Comparison of ENCODE assay signal across 1 cellular context in genomic region chr18:395481-396250, GRCh38.
TF ChIP-seq lines count a peak whose summit lies in the region.

No MANE protein-coding gene starts in this region.

TF ChIP-seq in HEK293, 187 proteins besides CTCF, POLR2A, EP300 and RAD21 (continued from another document and continues in another):
- TF ChIP-seq, protein P1, sequence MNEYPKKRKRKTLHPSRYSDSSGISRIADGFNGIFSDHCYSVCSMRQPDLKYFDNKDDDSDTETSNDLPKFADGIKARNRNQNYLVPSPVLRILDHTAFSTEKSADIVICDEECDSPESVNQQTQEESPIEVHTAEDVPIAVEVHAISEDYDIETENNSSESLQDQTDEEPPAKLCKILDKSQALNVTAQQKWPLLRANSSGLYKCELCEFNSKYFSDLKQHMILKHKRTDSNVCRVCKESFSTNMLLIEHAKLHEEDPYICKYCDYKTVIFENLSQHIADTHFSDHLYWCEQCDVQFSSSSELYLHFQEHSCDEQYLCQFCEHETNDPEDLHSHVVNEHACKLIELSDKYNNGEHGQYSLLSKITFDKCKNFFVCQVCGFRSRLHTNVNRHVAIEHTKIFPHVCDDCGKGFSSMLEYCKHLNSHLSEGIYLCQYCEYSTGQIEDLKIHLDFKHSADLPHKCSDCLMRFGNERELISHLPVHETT (tag by site-specific recombination; IDR thresholded peaks at IDR 0.05): peak; percentile 84
- TF ChIP-seq ZNF623 (tag by site-specific recombination; IDR thresholded peaks at IDR 0.05) (no peak), ZNF24 (tag by site-specific recombination; IDR thresholded peaks at IDR 0.05) (peak; percentile 90), ZBTB48 (tag by site-specific recombination; IDR thresholded peaks at IDR 0.05) (no peak), ZNF558 (tag by site-specific recombination; IDR thresholded peaks at IDR 0.05) (no peak), ZNF521 (tag by site-specific recombination; IDR thresholded peaks at IDR 0.05) (no peak), RBAK (tag by site-specific recombination; IDR thresholded peaks at IDR 0.05) (no peak), ZSCAN5A (tag by site-specific recombination; IDR thresholded peaks at IDR 0.05) (no peak), PRDM6 (tag by site-specific recombination; IDR thresholded peaks at IDR 0.05) (peak; percentile 84), ZNF311 (tag by site-specific recombination; IDR thresholded peaks at IDR 0.05; ENCODE audit: borderline replicate concordance) (no peak), TSHZ1 (tag by site-specific recombination; IDR thresholded peaks at IDR 0.05; ENCODE audit: borderline replicate concordance) (peak; percentile 99), PRDM10 (tag by site-specific recombination; IDR thresholded peaks at IDR 0.05) (peak; percentile 93), ZBTB11 (tag by site-specific recombination; conservative IDR thresholded peaks at IDR 0.05; ENCODE audit: low read depth) (peak; percentile 52), ELK4 (IDR thresholded peaks at IDR 0.05; ENCODE audit: borderline replicate concordance, low read depth, low read length) (no peak), ZFP69B (tag by site-specific recombination; IDR thresholded peaks at IDR 0.05) (peak; percentile 95), ZBTB20 (tag by site-specific recombination; IDR thresholded peaks at IDR 0.05) (no peak), ZNF146 (tag by site-specific recombination; IDR thresholded peaks at IDR 0.05) (no peak), OVOL3 (tag by site-specific recombination; IDR thresholded peaks at IDR 0.05) (peak; percentile 94), ZEB2 (tag by site-specific recombination; IDR thresholded peaks at IDR 0.05) (peak; percentile 95), ZNF292 (tag by site-specific recombination; IDR thresholded peaks at IDR 0.05; ENCODE audit: borderline replicate concordance, low read depth) (no peak), ZNF626 (tag by site-specific recombination; IDR thresholded peaks at IDR 0.05) (no peak), ZBTB21 (tag by site-specific recombination; IDR thresholded peaks at IDR 0.05) (no peak), EGR2 (tag by site-specific recombination; IDR thresholded peaks at IDR 0.05; ENCODE audit: low read depth) (no peak), ZNF23 (tag by site-specific recombination; IDR thresholded peaks at IDR 0.05; ENCODE audit: borderline replicate concordance) (no peak), ZIC2 (tag by site-specific recombination; IDR thresholded peaks at IDR 0.05) (peak; percentile 97), ZNF449 (tag by site-specific recombination; IDR thresholded peaks at IDR 0.05) (no peak), ZNF530 (tag by site-specific recombination; IDR thresholded peaks at IDR 0.05; ENCODE audit: low read depth) (no peak), ZNF341 (tag by site-specific recombination; IDR thresholded peaks at IDR 0.05; ENCODE audit: low read depth) (0 out of 2 replicates have a peak, but pooled peaks have one; percentile 13), TRIM28 (IDR thresholded peaks at IDR 0.05; ENCODE audit: borderline replicate concordance, low read length) (peak; percentile 62; the same call in 1 of the 2 replicates), ZNF155 (tag by site-specific recombination; IDR thresholded peaks at IDR 0.05) (no peak), ZNF112 (tag by site-specific recombination; IDR thresholded peaks at IDR 0.05) (no peak)
- TF ChIP-seq, protein P2, sequence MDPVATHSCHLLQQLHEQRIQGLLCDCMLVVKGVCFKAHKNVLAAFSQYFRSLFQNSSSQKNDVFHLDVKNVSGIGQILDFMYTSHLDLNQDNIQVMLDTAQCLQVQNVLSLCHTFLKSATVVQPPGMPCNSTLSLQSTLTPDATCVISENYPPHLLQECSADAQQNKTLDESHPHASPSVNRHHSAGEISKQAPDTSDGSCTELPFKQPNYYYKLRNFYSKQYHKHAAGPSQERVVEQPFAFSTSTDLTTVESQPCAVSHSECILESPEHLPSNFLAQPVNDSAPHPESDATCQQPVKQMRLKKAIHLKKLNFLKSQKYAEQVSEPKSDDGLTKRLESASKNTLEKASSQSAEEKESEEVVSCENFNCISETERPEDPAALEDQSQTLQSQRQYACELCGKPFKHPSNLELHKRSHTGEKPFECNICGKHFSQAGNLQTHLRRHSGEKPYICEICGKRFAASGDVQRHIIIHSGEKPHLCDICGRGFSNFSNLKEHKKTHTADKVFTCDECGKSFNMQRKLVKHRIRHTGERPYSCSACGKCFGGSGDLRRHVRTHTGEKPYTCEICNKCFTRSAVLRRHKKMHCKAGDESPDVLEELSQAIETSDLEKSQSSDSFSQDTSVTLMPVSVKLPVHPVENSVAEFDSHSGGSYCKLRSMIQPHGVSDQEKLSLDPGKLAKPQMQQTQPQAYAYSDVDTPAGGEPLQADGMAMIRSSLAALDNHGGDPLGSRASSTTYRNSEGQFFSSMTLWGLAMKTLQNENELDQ (tag by site-specific recombination; IDR thresholded peaks at IDR 0.05; ENCODE audit: low read depth): no peak
- TF ChIP-seq, protein P3, sequence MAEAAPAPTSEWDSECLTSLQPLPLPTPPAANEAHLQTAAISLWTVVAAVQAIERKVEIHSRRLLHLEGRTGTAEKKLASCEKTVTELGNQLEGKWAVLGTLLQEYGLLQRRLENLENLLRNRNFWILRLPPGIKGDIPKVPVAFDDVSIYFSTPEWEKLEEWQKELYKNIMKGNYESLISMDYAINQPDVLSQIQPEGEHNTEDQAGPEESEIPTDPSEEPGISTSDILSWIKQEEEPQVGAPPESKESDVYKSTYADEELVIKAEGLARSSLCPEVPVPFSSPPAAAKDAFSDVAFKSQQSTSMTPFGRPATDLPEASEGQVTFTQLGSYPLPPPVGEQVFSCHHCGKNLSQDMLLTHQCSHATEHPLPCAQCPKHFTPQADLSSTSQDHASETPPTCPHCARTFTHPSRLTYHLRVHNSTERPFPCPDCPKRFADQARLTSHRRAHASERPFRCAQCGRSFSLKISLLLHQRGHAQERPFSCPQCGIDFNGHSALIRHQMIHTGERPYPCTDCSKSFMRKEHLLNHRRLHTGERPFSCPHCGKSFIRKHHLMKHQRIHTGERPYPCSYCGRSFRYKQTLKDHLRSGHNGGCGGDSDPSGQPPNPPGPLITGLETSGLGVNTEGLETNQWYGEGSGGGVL (tag by site-specific recombination; IDR thresholded peaks at IDR 0.05): no peak
